ENCODE assay signal across 8 cellular contexts in the genomic region with DNA sequence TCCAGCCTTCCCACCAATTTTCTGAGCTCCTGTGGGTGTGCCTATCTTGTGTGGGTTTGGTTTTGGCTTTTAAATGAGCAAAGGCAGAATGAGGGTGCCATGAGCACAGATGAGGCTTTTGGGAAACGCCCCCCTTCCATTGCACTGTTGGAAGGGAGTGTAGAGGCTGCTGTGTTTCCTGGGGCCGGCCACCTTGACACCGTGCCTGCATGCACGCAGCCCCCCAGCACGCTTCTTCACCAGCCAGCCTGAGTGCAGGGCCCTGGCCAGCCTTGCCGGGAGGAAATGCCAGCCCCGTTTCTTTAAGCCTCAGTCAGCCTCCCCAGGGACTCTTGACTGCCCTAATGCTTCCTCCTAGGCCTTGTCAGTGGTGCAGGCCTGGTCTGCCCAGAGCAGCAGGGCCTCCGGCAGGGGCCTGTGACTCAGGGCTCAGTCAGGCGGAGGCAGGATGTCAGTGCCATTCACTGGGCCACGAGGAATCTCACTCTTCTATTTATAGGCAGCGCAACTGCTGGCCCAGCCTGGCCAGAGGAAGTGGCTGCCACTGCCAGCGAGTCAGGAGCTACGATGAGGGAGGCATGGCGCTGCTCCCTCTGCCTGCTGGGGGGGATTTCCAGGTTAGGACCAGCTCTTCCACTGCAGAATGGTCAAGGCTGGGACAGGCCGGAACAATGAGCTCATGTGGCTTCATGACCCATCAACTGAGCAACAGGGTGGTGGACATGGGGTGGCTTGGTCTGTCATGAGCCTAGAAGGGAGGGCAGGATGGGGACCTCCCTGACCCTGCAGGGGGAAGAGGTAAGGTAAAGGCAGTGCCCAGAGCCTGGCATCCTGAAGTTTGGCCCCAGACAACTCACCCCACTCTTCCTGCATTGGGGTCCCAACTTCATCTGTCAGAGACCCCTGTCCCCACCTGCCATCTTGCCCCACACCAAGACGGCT.
DNase-seq lines count a peak whose midpoint lies in the region; ATAC-seq and TF ChIP-seq lines count a peak whose summit lies in the region.

No MANE protein-coding gene starts in this region.

- ATAC-seq in GM19035 (IDR thresholded peaks at IDR 0.05; ENCODE audit: unreplicated experiment) = peak; percentile 67
- peak; percentile 100 for ATAC-seq in activated B cell treated with CpG ODN at 0.5 μM for 24 hours (ENCODE audit: low read depth)

- POLR2A ChIA-PET in activated B cell treated with CpG ODN at 0.5 μM for 24 hours (lab: Charles Lee) = interaction anchor here (0.6 to 1.2 kb wide), 6 partner anchors 15 to 502 kb away, joined by 3 to 6 read pairs (median 5); a partner anchor contains a TSS

- CTCF ChIA-PET in activated B cell treated with CpG ODN at 0.5 μM for 24 hours (lab: Charles Lee) = interaction anchor here (1.0 kb wide), 1 partner anchor 63 kb away, joined by 4 read pairs; no protein-coding TSS in a partner anchor

- H3K27me3 Mint-ChIP-seq in activated B cell treated with CpG ODN at 0.5 μM for 24 hours (no peaks in the 10 kb centered on the region), glutamatergic neuron (ENCODE audit: unreplicated experiment) (peaks cover 12% of the 10 kb centered on the region)

- H3K4me1 Mint-ChIP-seq in activated B cell treated with CpG ODN at 0.5 μM for 24 hours = peaks cover 38% of the 10 kb centered on the region
- H3K4me1 Mint-ChIP-seq in glutamatergic neuron (ENCODE audit: low read depth, unreplicated experiment) = peaks cover 4% of the 10 kb centered on the region

- peak overlapping the region; percentile 86 for H3K27ac Mint-ChIP-seq in activated B cell treated with CpG ODN at 0.5 μM for 24 hours
- no peak overlapping the region for H3K27ac Mint-ChIP-seq in glutamatergic neuron (ENCODE audit: unreplicated experiment)

- intact Hi-C loops in activated B cell treated with CpG ODN at 0.5 μM for 24 hours (cut with micrococcal nuclease) = loop anchor here (1.0 to 2.0 kb wide), 3 partner anchors 37 to 102 kb away; no protein-coding TSS in a partner anchor

- H3K9me3 Mint-ChIP-seq in activated B cell treated with CpG ODN at 0.5 μM for 24 hours = no peaks in the 10 kb centered on the region
- H3K9me3 Mint-ChIP-seq in glutamatergic neuron (ENCODE audit: unreplicated experiment) = peaks cover 2% of the 10 kb centered on the region

- TF ChIP-seq CTCF in activated B cell treated with CpG ODN at 0.5 μM for 24 hours (IDR thresholded peaks at IDR 0.05) (no peak), glutamatergic neuron (IDR thresholded peaks at IDR 0.05; ENCODE audit: partially characterized antibody, unreplicated experiment) (no peak)

- H3K4me3 Mint-ChIP-seq in activated B cell treated with CpG ODN at 0.5 μM for 24 hours (peak overlapping the region; percentile 39), glutamatergic neuron (ENCODE audit: unreplicated experiment) (no peak overlapping the region)

- peak in 11 of 14 donors; percentile 19 to 78 (median 56) for DNase-seq in C1 segment of cervical spinal cord (lab: John Stamatoyannopoulos, UW)
- DNase-seq in HT1080 (ENCODE audit: low read depth) = peak; percentile 98
- peak; percentile 66 for DNase-seq in activated B cell treated with CpG ODN at 0.5 μM for 24 hours
- DNase-seq in glutamatergic neuron = peak; percentile 42
- peak; percentile 75 for DNase-seq in pons (ENCODE audit: low spot score)
- no peak for DNase-seq in NCI-H748 treated with DMSO at 0.1 percent for 48 hours (lab: John Stamatoyannopoulos, UW)
- no peak for DNase-seq in activated effector memory CD4-positive, alpha-beta T cell treated with anti-CD3 and anti-CD28 coated beads, Interleukin-2, amount 50 U/mL, for 16 hours

- no peaks in the 10 kb centered on the region for H3K36me3 Mint-ChIP-seq in activated B cell treated with CpG ODN at 0.5 μM for 24 hours (ENCODE audit: low read depth)
- H3K36me3 Mint-ChIP-seq in glutamatergic neuron (ENCODE audit: unreplicated experiment) = no peaks in the 10 kb centered on the region

Comparison
In these comparisons a context has a peak if more than half of its experiments do, and no peak if none do; other contexts are left out.
1. DNase-seq: peak in C1 segment of cervical spinal cord (11 of 14), HT1080 (single experiment), activated B cell treated with CpG ODN at 0.5 μM for 24 hours (single experiment), glutamatergic neuron (single experiment) and pons (single experiment); none in NCI-H748 treated with DMSO at 0.1 percent for 48 hours (single experiment) and activated effector memory CD4-positive, alpha-beta T cell treated with anti-CD3 and anti-CD28 coated beads, Interleukin-2, amount 50 U/mL, for 16 hours (single experiment).